In genomic region chr3:38651153-38651789, GRCh38 we compare ENCODE assay signal across 1 cellular context.
TF ChIP-seq lines count a peak whose summit lies in the region.

No MANE protein-coding gene starts in this region.

TF ChIP-seq in K562, 482 proteins besides CTCF, POLR2A, EP300 and RAD21 (continued from another document and continues in another):
- TF ChIP-seq E2F8 (IDR thresholded peaks at IDR 0.05; ENCODE audit: low read depth, partially characterized antibody): no peak
- no peak for TF ChIP-seq SMARCA5 (IDR thresholded peaks at IDR 0.05)
- TF ChIP-seq THRB (CRISPR knock-in tag; conservative IDR thresholded peaks at IDR 0.05): no peak
- TF ChIP-seq ZBED1 (IDR thresholded peaks at IDR 0.05): no peak
- TF ChIP-seq ZSCAN32 (CRISPR knock-in tag; IDR thresholded peaks at IDR 0.05): no peak
- TF ChIP-seq MECOM (CRISPR knock-in tag; IDR thresholded peaks at IDR 0.05): no peak
- TF ChIP-seq IFI16 (CRISPR knock-in tag; IDR thresholded peaks at IDR 0.05): no peak
- TF ChIP-seq ZNF280B (CRISPR knock-in tag; IDR thresholded peaks at IDR 0.05): no peak
- TF ChIP-seq HMGN3 (IDR thresholded peaks at IDR 0.05; ENCODE audit: borderline replicate concordance, extremely low read depth, insufficient read length, low read depth, low read length): no peak
- TF ChIP-seq ZC3H8 (IDR thresholded peaks at IDR 0.05): no peak
- no peak for TF ChIP-seq STAT5A (IDR thresholded peaks at IDR 0.05; ENCODE audit: borderline replicate concordance, low read length)
- TF ChIP-seq ATF2 (CRISPR knock-in tag; IDR thresholded peaks at IDR 0.05): no peak
- no peak for TF ChIP-seq NFYB (IDR thresholded peaks at IDR 0.05; ENCODE audit: extremely low read depth, insufficient read length)
- TF ChIP-seq ZNF707 (CRISPR knock-in tag; conservative IDR thresholded peaks at IDR 0.05): no peak
- TF ChIP-seq GTF2F1 (IDR thresholded peaks at IDR 0.05; ENCODE audit: low read depth, low read length): no peak
- no peak for TF ChIP-seq E2F4 (CRISPR knock-in tag; IDR thresholded peaks at IDR 0.05; ENCODE audit: low read depth)
- peak; percentile 73 for TF ChIP-seq SMC3 (conservative IDR thresholded peaks at IDR 0.05; ENCODE audit: insufficient read depth, low read depth, low read length)
- no peak for TF ChIP-seq RREB1 (CRISPR knock-in tag; IDR thresholded peaks at IDR 0.05)
- TF ChIP-seq IRF2 (CRISPR knock-in tag; IDR thresholded peaks at IDR 0.05): no peak
- TF ChIP-seq RNF2 (IDR thresholded peaks at IDR 0.05): 0 out of 2 replicates have a peak, but pooled peaks have one; percentile 58
- TF ChIP-seq ZNF766 (CRISPR knock-in tag; conservative IDR thresholded peaks at IDR 0.05): no peak
- no peak for TF ChIP-seq DNMT1 (IDR thresholded peaks at IDR 0.05)
- no peak for TF ChIP-seq CHD2 (IDR thresholded peaks at IDR 0.05; ENCODE audit: low read depth, low read length)
- no peak for TF ChIP-seq HEY1 (CRISPR knock-in tag; IDR thresholded peaks at IDR 0.05; ENCODE audit: borderline replicate concordance)
- TF ChIP-seq ZNF551 (CRISPR knock-in tag; IDR thresholded peaks at IDR 0.05): no peak
- no peak for TF ChIP-seq NCOA2 (IDR thresholded peaks at IDR 0.05; ENCODE audit: partially characterized antibody in 2 of 2)
- no peak for TF ChIP-seq DACH1 (IDR thresholded peaks at IDR 0.05; ENCODE audit: partially characterized antibody)
- no peak for TF ChIP-seq ZNF395 (CRISPR knock-in tag; IDR thresholded peaks at IDR 0.05)
- no peak for TF ChIP-seq ZNF165 (CRISPR knock-in tag; IDR thresholded peaks at IDR 0.05; ENCODE audit: borderline replicate concordance)
- TF ChIP-seq GABPA (tag; conservative IDR thresholded peaks at IDR 0.05; ENCODE audit: low read depth): no peak
- TF ChIP-seq FOXP1 (CRISPR knock-in tag; IDR thresholded peaks at IDR 0.05): no peak
- TF ChIP-seq DDX20 (tag; IDR thresholded peaks at IDR 0.05; ENCODE audit: low read depth): no peak
- no peak for TF ChIP-seq ZNF655 (CRISPR knock-in tag; IDR thresholded peaks at IDR 0.05)
- no peak for TF ChIP-seq ZNF512 (tag; IDR thresholded peaks at IDR 0.05)
- TF ChIP-seq ZNF239 (CRISPR knock-in tag; IDR thresholded peaks at IDR 0.05): no peak
- TF ChIP-seq MIER1 (IDR thresholded peaks at IDR 0.05; ENCODE audit: low read depth): no peak
- TF ChIP-seq RAD51 (IDR thresholded peaks at IDR 0.05; ENCODE audit: borderline replicate concordance, low read depth): peak; percentile 30; the same call in 1 of the 2 replicates
- TF ChIP-seq THRAP3 (IDR thresholded peaks at IDR 0.05; ENCODE audit: borderline replicate concordance): no peak
- TF ChIP-seq SP2 (IDR thresholded peaks at IDR 0.05; ENCODE audit: extremely low read depth, low read depth, low read length, poor library complexity, severe bottlenecking): no peak
- TF ChIP-seq STAT5B (CRISPR knock-in tag; IDR thresholded peaks at IDR 0.05): no peak
- peak; percentile 38; the same call in 1 of the 2 replicates for TF ChIP-seq ZNF24 (IDR thresholded peaks at IDR 0.05)
- no peak for TF ChIP-seq ZBTB34 (CRISPR knock-in tag; IDR thresholded peaks at IDR 0.05)
- no peak for TF ChIP-seq MTF1 (CRISPR knock-in tag; IDR thresholded peaks at IDR 0.05; ENCODE audit: borderline replicate concordance)
